Comparison of ENCODE assay signal across 1 cellular context in the genomic region with DNA sequence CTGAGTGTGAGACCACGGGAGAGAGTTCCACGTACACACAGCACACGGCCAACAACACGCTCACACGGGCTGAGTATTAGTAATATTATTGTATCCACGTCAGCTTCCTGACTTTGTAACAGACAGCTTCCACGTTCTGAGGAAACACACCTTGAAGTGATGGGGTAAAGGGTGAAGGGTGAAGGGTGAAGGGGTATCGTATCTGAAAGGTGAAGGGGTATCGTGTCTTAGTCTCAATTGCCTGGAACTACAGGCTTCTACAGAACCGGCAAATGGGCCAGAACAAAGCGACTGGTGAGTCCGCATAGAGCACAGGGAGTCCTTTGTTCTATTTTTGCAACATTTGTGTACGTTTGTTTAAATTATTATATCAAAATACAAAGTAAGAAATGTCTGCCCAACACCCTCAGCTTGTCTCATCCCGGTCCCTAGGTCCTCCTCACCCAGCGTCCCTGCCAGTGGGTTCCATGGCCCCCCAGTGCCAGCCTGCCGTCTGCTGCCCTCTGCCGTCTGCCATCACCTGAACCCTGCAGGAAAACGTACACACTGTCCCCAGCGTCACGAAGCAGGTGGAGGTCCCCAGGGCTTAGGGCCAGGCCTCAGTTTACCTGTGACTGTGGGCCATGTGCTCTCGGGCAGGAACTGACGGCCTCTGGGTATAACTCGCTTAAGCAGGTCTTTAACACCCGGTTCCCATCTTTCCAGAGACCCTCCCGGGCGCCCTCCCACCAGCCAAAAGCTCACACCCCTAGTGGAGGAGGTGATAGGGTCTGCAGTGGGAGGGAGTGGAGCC.
A peak's percentile ranks its signal among the peaks of the same experiment; 100 is the strongest.
TF ChIP-seq lines count a peak whose summit lies in the region.

No MANE protein-coding gene starts in this region.

TF ChIP-seq in HepG2, 621 proteins besides CTCF, POLR2A, EP300 and RAD21 (continues in another document):
- TF ChIP-seq ZNF709 (CRISPR knock-in tag; IDR thresholded peaks at IDR 0.05) = no peak
- TF ChIP-seq, protein P1, sequence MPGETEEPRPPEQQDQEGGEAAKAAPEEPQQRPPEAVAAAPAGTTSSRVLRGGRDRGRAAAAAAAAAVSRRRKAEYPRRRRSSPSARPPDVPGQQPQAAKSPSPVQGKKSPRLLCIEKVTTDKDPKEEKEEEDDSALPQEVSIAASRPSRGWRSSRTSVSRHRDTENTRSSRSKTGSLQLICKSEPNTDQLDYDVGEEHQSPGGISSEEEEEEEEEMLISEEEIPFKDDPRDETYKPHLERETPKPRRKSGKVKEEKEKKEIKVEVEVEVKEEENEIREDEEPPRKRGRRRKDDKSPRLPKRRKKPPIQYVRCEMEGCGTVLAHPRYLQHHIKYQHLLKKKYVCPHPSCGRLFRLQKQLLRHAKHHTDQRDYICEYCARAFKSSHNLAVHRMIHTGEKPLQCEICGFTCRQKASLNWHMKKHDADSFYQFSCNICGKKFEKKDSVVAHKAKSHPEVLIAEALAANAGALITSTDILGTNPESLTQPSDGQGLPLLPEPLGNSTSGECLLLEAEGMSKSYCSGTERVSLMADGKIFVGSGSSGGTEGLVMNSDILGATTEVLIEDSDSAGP (CRISPR knock-in tag; IDR thresholded peaks at IDR 0.05; ENCODE audit: borderline replicate concordance) = peak; percentile 32; the same call in 1 of the 2 replicates
- no peak for TF ChIP-seq MAFF (IDR thresholded peaks at IDR 0.05; ENCODE audit: low read depth, low read length)
- TF ChIP-seq, protein P2, sequence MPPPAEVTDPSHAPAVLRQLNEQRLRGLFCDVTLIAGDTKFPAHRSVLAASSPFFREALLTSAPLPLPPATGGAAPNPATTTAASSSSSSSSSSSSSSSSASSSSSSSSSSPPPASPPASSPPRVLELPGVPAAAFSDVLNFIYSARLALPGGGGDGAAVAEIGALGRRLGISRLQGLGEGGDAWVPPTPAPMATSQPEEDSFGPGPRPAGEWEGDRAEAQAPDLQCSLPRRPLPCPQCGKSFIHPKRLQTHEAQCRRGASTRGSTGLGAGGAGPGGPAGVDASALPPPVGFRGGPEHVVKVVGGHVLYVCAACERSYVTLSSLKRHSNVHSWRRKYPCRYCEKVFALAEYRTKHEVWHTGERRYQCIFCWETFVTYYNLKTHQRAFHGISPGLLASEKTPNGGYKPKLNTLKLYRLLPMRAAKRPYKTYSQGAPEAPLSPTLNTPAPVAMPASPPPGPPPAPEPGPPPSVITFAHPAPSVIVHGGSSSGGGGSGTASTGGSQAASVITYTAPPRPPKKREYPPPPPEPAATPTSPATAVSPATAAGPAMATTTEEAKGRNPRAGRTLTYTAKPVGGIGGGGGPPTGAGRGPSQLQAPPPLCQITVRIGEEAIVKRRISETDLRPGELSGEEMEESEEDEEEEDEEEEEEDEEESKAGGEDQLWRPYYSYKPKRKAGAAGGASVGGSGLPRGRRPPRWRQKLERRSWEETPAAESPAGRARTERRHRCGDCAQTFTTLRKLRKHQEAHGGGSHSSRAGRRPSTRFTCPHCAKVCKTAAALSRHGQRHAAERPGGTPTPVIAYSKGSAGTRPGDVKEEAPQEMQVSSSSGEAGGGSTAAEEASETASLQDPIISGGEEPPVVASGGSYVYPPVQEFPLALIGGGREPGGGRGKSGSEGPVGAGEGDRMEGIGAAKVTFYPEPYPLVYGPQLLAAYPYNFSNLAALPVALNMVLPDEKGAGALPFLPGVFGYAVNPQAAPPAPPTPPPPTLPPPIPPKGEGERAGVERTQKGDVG (CRISPR knock-in tag; IDR thresholded peaks at IDR 0.05; ENCODE audit: borderline replicate concordance) = no peak
- TF ChIP-seq PLRG1 (conservative IDR thresholded peaks at IDR 0.05) = no peak
- no peak for TF ChIP-seq CREM (IDR thresholded peaks at IDR 0.05)
- TF ChIP-seq CREM (CRISPR knock-in tag; IDR thresholded peaks at IDR 0.05) = no peak
- TF ChIP-seq NFKBIZ (CRISPR knock-in tag; IDR thresholded peaks at IDR 0.05) = no peak
- TF ChIP-seq GATAD2A (CRISPR knock-in tag; IDR thresholded peaks at IDR 0.05) = no peak
- no peak for TF ChIP-seq ISL2 (CRISPR knock-in tag; IDR thresholded peaks at IDR 0.05)
- TF ChIP-seq SIX1 (CRISPR knock-in tag; IDR thresholded peaks at IDR 0.05; ENCODE audit: borderline replicate concordance) = no peak
- TF ChIP-seq FOXA3 (CRISPR knock-in tag; IDR thresholded peaks at IDR 0.05) = 0 out of 2 replicates have a peak, but pooled peaks have one; percentile 22
- no peak for TF ChIP-seq CENPT (CRISPR knock-in tag; IDR thresholded peaks at IDR 0.05; ENCODE audit: low read depth)
- no peak for TF ChIP-seq YEATS4 (CRISPR knock-in tag; IDR thresholded peaks at IDR 0.05; ENCODE audit: borderline replicate concordance)
- no peak for TF ChIP-seq SOX5 (CRISPR knock-in tag; IDR thresholded peaks at IDR 0.05; ENCODE audit: borderline replicate concordance)
- no peak for TF ChIP-seq FOXA1 (IDR thresholded peaks at IDR 0.05)
- TF ChIP-seq FOXA1 (CRISPR knock-in tag; IDR thresholded peaks at IDR 0.05) = peak; percentile 25; the same call in 1 of the 2 replicates
- TF ChIP-seq ZNF274 (CRISPR knock-in tag; IDR thresholded peaks at IDR 0.05) = 0 out of 2 replicates have a peak, but pooled peaks have one; percentile 47
- no peak for TF ChIP-seq ZNF558 (CRISPR knock-in tag; IDR thresholded peaks at IDR 0.05; ENCODE audit: borderline replicate concordance)
- TF ChIP-seq, protein P3, sequence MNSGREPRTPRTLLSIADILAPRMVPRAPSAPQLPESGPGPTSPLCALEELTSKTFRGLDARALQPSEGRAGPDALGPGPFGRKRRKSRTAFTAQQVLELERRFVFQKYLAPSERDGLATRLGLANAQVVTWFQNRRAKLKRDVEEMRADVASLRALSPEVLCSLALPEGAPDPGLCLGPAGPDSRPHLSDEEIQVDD (CRISPR knock-in tag; IDR thresholded peaks at IDR 0.05; ENCODE audit: borderline replicate concordance) = no peak
- TF ChIP-seq, protein P4, sequence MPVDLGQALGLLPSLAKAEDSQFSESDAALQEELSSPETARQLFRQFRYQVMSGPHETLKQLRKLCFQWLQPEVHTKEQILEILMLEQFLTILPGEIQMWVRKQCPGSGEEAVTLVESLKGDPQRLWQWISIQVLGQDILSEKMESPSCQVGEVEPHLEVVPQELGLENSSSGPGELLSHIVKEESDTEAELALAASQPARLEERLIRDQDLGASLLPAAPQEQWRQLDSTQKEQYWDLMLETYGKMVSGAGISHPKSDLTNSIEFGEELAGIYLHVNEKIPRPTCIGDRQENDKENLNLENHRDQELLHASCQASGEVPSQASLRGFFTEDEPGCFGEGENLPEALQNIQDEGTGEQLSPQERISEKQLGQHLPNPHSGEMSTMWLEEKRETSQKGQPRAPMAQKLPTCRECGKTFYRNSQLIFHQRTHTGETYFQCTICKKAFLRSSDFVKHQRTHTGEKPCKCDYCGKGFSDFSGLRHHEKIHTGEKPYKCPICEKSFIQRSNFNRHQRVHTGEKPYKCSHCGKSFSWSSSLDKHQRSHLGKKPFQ (CRISPR knock-in tag; IDR thresholded peaks at IDR 0.05; ENCODE audit: insufficient replicate concordance) = no peak
- TF ChIP-seq, protein P5, sequence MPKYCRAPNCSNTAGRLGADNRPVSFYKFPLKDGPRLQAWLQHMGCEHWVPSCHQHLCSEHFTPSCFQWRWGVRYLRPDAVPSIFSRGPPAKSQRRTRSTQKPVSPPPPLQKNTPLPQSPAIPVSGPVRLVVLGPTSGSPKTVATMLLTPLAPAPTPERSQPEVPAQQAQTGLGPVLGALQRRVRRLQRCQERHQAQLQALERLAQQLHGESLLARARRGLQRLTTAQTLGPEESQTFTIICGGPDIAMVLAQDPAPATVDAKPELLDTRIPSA (CRISPR knock-in tag; IDR thresholded peaks at IDR 0.05; ENCODE audit: borderline replicate concordance) = no peak
- TF ChIP-seq, protein P6, sequence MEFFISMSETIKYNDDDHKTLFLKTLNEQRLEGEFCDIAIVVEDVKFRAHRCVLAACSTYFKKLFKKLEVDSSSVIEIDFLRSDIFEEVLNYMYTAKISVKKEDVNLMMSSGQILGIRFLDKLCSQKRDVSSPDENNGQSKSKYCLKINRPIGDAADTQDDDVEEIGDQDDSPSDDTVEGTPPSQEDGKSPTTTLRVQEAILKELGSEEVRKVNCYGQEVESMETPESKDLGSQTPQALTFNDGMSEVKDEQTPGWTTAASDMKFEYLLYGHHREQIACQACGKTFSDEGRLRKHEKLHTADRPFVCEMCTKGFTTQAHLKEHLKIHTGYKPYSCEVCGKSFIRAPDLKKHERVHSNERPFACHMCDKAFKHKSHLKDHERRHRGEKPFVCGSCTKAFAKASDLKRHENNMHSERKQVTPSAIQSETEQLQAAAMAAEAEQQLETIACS (CRISPR knock-in tag; IDR thresholded peaks at IDR 0.05) = no peak
- TF ChIP-seq, protein P7, sequence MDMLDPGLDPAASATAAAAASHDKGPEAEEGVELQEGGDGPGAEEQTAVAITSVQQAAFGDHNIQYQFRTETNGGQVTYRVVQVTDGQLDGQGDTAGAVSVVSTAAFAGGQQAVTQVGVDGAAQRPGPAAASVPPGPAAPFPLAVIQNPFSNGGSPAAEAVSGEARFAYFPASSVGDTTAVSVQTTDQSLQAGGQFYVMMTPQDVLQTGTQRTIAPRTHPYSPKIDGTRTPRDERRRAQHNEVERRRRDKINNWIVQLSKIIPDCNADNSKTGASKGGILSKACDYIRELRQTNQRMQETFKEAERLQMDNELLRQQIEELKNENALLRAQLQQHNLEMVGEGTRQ (IDR thresholded peaks at IDR 0.05; ENCODE audit: low read depth, low read length) = no peak
- TF ChIP-seq, protein P7 (CRISPR knock-in tag; IDR thresholded peaks at IDR 0.05; ENCODE audit: borderline replicate concordance) = no peak
- TF ChIP-seq HMG20B (CRISPR knock-in tag; conservative IDR thresholded peaks at IDR 0.05) = no peak
- TF ChIP-seq ERF (CRISPR knock-in tag; IDR thresholded peaks at IDR 0.05) = 0 out of 2 replicates have a peak, but pooled peaks have one; percentile 34
- no peak for TF ChIP-seq ZNF496 (CRISPR knock-in tag; IDR thresholded peaks at IDR 0.05; ENCODE audit: insufficient replicate concordance)
- no peak for TF ChIP-seq ZNF850 (CRISPR knock-in tag; conservative IDR thresholded peaks at IDR 0.05)
- no peak for TF ChIP-seq ZBTB1 (CRISPR knock-in tag; IDR thresholded peaks at IDR 0.05; ENCODE audit: borderline replicate concordance)
- TF ChIP-seq, protein P8, sequence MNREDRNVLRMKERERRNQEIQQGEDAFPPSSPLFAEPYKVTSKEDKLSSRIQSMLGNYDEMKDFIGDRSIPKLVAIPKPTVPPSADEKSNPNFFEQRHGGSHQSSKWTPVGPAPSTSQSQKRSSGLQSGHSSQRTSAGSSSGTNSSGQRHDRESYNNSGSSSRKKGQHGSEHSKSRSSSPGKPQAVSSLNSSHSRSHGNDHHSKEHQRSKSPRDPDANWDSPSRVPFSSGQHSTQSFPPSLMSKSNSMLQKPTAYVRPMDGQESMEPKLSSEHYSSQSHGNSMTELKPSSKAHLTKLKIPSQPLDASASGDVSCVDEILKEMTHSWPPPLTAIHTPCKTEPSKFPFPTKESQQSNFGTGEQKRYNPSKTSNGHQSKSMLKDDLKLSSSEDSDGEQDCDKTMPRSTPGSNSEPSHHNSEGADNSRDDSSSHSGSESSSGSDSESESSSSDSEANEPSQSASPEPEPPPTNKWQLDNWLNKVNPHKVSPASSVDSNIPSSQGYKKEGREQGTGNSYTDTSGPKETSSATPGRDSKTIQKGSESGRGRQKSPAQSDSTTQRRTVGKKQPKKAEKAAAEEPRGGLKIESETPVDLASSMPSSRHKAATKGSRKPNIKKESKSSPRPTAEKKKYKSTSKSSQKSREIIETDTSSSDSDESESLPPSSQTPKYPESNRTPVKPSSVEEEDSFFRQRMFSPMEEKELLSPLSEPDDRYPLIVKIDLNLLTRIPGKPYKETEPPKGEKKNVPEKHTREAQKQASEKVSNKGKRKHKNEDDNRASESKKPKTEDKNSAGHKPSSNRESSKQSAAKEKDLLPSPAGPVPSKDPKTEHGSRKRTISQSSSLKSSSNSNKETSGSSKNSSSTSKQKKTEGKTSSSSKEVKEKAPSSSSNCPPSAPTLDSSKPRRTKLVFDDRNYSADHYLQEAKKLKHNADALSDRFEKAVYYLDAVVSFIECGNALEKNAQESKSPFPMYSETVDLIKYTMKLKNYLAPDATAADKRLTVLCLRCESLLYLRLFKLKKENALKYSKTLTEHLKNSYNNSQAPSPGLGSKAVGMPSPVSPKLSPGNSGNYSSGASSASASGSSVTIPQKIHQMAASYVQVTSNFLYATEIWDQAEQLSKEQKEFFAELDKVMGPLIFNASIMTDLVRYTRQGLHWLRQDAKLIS (CRISPR knock-in tag; IDR thresholded peaks at IDR 0.05) = no peak
- TF ChIP-seq ZNF780A (CRISPR knock-in tag; IDR thresholded peaks at IDR 0.05) = no peak
- TF ChIP-seq PAF1 (CRISPR knock-in tag; IDR thresholded peaks at IDR 0.05) = no peak
- TF ChIP-seq, protein P9, sequence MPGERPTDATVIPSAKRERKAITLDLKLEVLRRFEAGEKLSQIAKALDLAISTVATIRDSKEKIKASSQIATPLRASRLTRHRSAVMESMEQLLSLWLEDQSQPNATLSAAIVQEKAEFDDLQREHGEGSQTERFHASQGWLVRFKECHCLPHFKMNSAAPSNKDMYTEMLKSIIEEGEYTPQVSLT (CRISPR knock-in tag; IDR thresholded peaks at IDR 0.05; ENCODE audit: borderline replicate concordance, low read depth) = no peak
- TF ChIP-seq NFIB (CRISPR knock-in tag; IDR thresholded peaks at IDR 0.05; ENCODE audit: borderline replicate concordance) = no peak
- no peak for TF ChIP-seq ZNF367 (CRISPR knock-in tag; IDR thresholded peaks at IDR 0.05; ENCODE audit: borderline replicate concordance)
- no peak for TF ChIP-seq ZNF354B (CRISPR knock-in tag; IDR thresholded peaks at IDR 0.05)
- TF ChIP-seq, protein P10, sequence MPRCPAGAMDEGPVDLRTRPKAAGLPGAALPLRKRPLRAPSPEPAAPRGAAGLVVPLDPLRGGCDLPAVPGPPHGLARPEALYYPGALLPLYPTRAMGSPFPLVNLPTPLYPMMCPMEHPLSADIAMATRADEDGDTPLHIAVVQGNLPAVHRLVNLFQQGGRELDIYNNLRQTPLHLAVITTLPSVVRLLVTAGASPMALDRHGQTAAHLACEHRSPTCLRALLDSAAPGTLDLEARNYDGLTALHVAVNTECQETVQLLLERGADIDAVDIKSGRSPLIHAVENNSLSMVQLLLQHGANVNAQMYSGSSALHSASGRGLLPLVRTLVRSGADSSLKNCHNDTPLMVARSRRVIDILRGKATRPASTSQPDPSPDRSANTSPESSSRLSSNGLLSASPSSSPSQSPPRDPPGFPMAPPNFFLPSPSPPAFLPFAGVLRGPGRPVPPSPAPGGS (CRISPR knock-in tag; IDR thresholded peaks at IDR 0.05) = 0 out of 2 replicates have a peak, but pooled peaks have one; percentile 41
- TF ChIP-seq, protein P11, sequence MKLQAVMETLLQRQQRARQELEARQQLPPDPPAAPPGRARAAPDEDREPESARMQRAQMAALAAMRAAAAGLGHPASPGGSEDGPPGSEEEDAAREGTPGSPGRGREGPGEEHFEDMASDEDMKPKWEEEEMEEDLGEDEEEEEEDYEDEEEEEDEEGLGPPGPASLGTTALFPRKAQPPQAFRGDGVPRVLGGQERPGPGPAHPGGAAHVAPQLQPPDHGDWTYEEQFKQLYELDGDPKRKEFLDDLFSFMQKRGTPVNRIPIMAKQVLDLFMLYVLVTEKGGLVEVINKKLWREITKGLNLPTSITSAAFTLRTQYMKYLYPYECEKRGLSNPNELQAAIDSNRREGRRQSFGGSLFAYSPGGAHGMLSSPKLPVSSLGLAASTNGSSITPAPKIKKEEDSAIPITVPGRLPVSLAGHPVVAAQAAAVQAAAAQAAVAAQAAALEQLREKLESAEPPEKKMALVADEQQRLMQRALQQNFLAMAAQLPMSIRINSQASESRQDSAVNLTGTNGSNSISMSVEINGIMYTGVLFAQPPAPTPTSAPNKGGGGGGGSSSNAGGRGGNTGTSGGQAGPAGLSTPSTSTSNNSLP (IDR thresholded peaks at IDR 0.05; ENCODE audit: low read depth, low read length) = no peak
